In the genomic region with DNA sequence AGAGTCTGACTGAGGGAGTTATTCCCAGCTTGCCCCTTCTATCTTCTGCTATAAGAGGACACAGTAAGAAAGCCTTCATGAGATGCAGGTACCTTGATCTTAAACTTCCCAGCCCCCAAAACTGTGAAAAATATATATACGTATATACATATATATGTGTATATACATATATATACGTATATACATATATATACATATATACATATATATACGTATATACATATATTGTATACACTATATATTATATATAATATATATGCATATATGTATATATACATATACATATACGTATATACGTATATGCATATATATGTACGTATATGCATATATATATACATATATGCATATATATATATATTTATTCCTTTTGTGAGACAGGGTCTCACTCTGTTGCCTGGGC, we compare ENCODE assay signal across 17 cellular contexts. TPM values are rescaled to one million over a fixed set of nuclear protein-coding genes. Genes with fewer than 3 reads are reported as not detected.
DNase-seq lines count a peak whose midpoint lies in the region; ATAC-seq, FAIRE-seq and TF ChIP-seq lines count a peak whose summit lies in the region.
"Had no signal": no experiment of that assay in that cellular context is flagged by ENCODE, and none has a peak within 500 bp of the region (broad histone marks: within the 10 kb centered on the region; RNA-seq: fewer than 3 reads in every experiment).

No MANE protein-coding gene starts in this region.

- H3K4me1 Mint-ChIP-seq in WTC11 (peaks cover 35% of the 10 kb centered on the region), type B pancreatic cell (ENCODE audit: unreplicated experiment) (peaks cover 22% of the 10 kb centered on the region)

- TF ChIP-seq EP300 in GM12878 (IDR thresholded peaks at IDR 0.05; ENCODE audit: borderline replicate concordance in 1 of 2, control insufficient read depth in 1 of 2, low read depth in 2 of 2, low read length in 2 of 2) = no peak

- H3F3A ChIP-seq in OCI-LY1 (ENCODE audit: insufficient read depth, low read length) = peaks cover 8% of the 10 kb centered on the region; the same call in 1 of the 2 replicates

- SMC1A ChIA-PET in GM12878 (lab: Charles Lee; ENCODE audit: uncharacterized antibody, unreplicated experiment) = no interaction called here

- H3K36me3 Mint-ChIP-seq in WTC11 = peaks cover 17% of the 10 kb centered on the region
- peaks cover 11% of the 10 kb centered on the region for H3K36me3 Mint-ChIP-seq in type B pancreatic cell

- ATAC-seq in GM12878 = no peak
- ATAC-seq in WTC11 = no peak
- ATAC-seq: GM23338 had no signal

- peaks cover 13% of the 10 kb centered on the region for H3K9me3 Mint-ChIP-seq in WTC11
- H3K9me3 Mint-ChIP-seq in type B pancreatic cell = peaks cover 5% of the 10 kb centered on the region

- POLR2A ChIA-PET in GM12878 (lab: Charles Lee) = no interaction called here
- POLR2A ChIA-PET in WTC11 (lab: Charles Lee) = no interaction called here

- H3K27ac Mint-ChIP-seq in WTC11 (no peak overlapping the region), type B pancreatic cell (no peak overlapping the region)
- H3K27ac Mint-ChIP-seq: CD4-positive, alpha-beta memory T cell; GM23338 had no signal

- H2AFZ ChIP-seq in OCI-LY1 (ENCODE audit: low read length) = no peak overlapping the region
- no peak overlapping the region for H2AFZ ChIP-seq in GM12878 (ENCODE audit: control insufficient read depth, low read depth, low read length)
- H2AFZ ChIP-seq: GM23338 had no signal

- H3K36me3 ChIP-seq in OCI-LY1 (ENCODE audit: insufficient read depth, low read length) = peaks cover 42% of the 10 kb centered on the region
- H3K36me3 ChIP-seq in GM12878 (ENCODE audit: control insufficient read depth in 2 of 2, insufficient read depth in 2 of 2, low read length in 1 of 2) = no peaks in the 10 kb centered on the region; a peak in 2 of 4 replicates

- H3K4me2 ChIP-seq in OCI-LY1 (ENCODE audit: low read length) (no peak overlapping the region), GM12878 (ENCODE audit: control insufficient read depth, insufficient read depth) (peak overlapping the region; percentile 31; the same call in 1 of the 2 replicates)
- H3K4me2 ChIP-seq: BLaER1, GM23338 had no signal

- H3K4me3 ChIP-seq in OCI-LY1 (ENCODE audit: low read depth, low read length, poor library complexity, severe bottlenecking) (no peak overlapping the region), GM12878 (no peak overlapping the region)
- H3K4me3 ChIP-seq: BLaER1, GM23338 had no signal

- H3K9me3 ChIP-seq in OCI-LY1 (ENCODE audit: low read length) (peaks cover 21% of the 10 kb centered on the region), GM12878 (replicated peaks; ENCODE audit: control insufficient read depth, insufficient read depth, low read length) (peaks cover 23% of the 10 kb centered on the region)

- no peaks in the 10 kb centered on the region for H3K27me3 Mint-ChIP-seq in WTC11 (ENCODE audit: low read depth)
- H3K27me3 Mint-ChIP-seq in type B pancreatic cell = no peaks in the 10 kb centered on the region
- H3K27me3 Mint-ChIP-seq: CD4-positive, alpha-beta memory T cell had no signal

- H3K79me2 ChIP-seq in OCI-LY1 (ENCODE audit: insufficient read depth, low read length) = peaks cover 96% of the 10 kb centered on the region
- H3K79me2 ChIP-seq in GM12878 (ENCODE audit: control insufficient read depth, insufficient read depth, low read length) = peaks cover 91% of the 10 kb centered on the region

- FAIRE-seq in GM12878 (lab: Jason Lieb, UNC) = no peak
- FAIRE-seq: H54 had no signal

- intact Hi-C loops in GM12878 (cut with micrococcal nuclease; ENCODE audit: unreplicated experiment) = no loop called here

- no peaks in the 10 kb centered on the region for H3K27me3 ChIP-seq in OCI-LY1 (ENCODE audit: insufficient read depth, low read length)
- H3K27me3 ChIP-seq in GM12878 (replicated peaks in 1 of 2; ENCODE audit: control insufficient read depth in 2 of 2, insufficient read depth in 2 of 2, low read length in 1 of 2) = no peaks in the 10 kb centered on the region
- H3K27me3 ChIP-seq: BLaER1 had no signal

- BruUV-seq in GM12878 (replicated peaks; lab: Mats Ljungman, UMichigan) = no TSS peak

- TF ChIP-seq CTCF in OCI-LY1 (IDR thresholded peaks at IDR 0.05; ENCODE audit: low read length) = no peak
- TF ChIP-seq CTCF in GM12878 (IDR thresholded peaks at IDR 0.05 in 2 of 3, conservative IDR thresholded peaks at IDR 0.05 in 1 of 3; ENCODE audit: control insufficient read depth in 2 of 3, extremely low read depth in 1 of 3, insufficient read depth in 1 of 3, low read depth in 3 of 3, low read length in 3 of 3) = no peak
- no peak for TF ChIP-seq CTCF in WTC11 (IDR thresholded peaks at IDR 0.05)
- no peak for TF ChIP-seq CTCF in type B pancreatic cell (conservative IDR thresholded peaks at IDR 0.05)

- H3K4me1 ChIP-seq in OCI-LY1 (ENCODE audit: insufficient read depth, low read length, severe bottlenecking) = peaks cover 48% of the 10 kb centered on the region
- peaks cover 20% of the 10 kb centered on the region for H3K4me1 ChIP-seq in GM12878 (ENCODE audit: control insufficient read depth, insufficient read depth, low read length)

- WGBS in GM12878 (ENCODE audit: insufficient coverage, insufficient replicate concordance, low lambda C conversion rate, missing lambda C conversion rate) = 94% methylated on average over 6 of the region's 6 CpGs

- DNase-seq in DMS53 (lab: John Stamatoyannopoulos, UW) = peak; percentile 47
- DNase-seq in DMS53 treated with DMSO at 0.1 percent for 48 hours (lab: John Stamatoyannopoulos, UW; ENCODE audit: unreplicated experiment) = no peak
- no peak for DNase-seq in GM12878 (ENCODE audit: low read depth, low spot score)
- no peak for DNase-seq in activated gamma-delta T cell (lab: John Stamatoyannopoulos, UW)
- no peak for DNase-seq in WTC11 (ENCODE audit: low spot score)
- DNase-seq in type B pancreatic cell (ENCODE audit: extremely low spot score, unreplicated experiment) = no peak
- DNase-seq: CD4-positive, alpha-beta memory T cell; DMS153; DND-41; GDM1; HCEC 1CT had no signal

- no peak for TF ChIP-seq RAD21 in GM12878 (IDR thresholded peaks at IDR 0.05; ENCODE audit: insufficient read depth, low read depth, low read length)

- H3K9ac ChIP-seq in OCI-LY1 (ENCODE audit: low read length) = no peak overlapping the region
- H3K9ac ChIP-seq in GM12878 (ENCODE audit: control insufficient read depth, insufficient read depth, low read length) = no peak overlapping the region
- H3K9ac ChIP-seq: BLaER1 had no signal

- no peak overlapping the region for H3K4me3 Mint-ChIP-seq in WTC11
- H3K4me3 Mint-ChIP-seq in type B pancreatic cell = no peak overlapping the region
- H3K4me3 Mint-ChIP-seq: CD14-positive monocyte; CD4-positive, alpha-beta memory T cell; GM23338 had no signal

- H3K27ac ChIP-seq in OCI-LY1 (ENCODE audit: low read depth, low read length, poor library complexity, severe bottlenecking) (peak overlapping the region; percentile 46), GM12878 (ENCODE audit: control insufficient read depth, insufficient read depth) (no peak overlapping the region)
- H3K27ac ChIP-seq: BLaER1, HL-60 had no signal

- no peak for TF ChIP-seq POLR2A in GM12878 (IDR thresholded peaks at IDR 0.05; ENCODE audit: low read depth, low read length)

- 0 out of 2 replicates have a peak, but pooled peaks cover 3% of the 10 kb centered on the region for H4K20me1 ChIP-seq in OCI-LY1 (ENCODE audit: insufficient read depth, low read length)
- no peaks in the 10 kb centered on the region for H4K20me1 ChIP-seq in GM12878 (ENCODE audit: control insufficient read depth, insufficient read depth)

- CTCF ChIA-PET in GM12878 (lab: Yijun Ruan, JAX) = no interaction called here
- CTCF ChIA-PET in WTC11 (lab: Charles Lee) = no interaction called here

- no peaks in the 10 kb centered on the region for H3K9me2 ChIP-seq in OCI-LY1 (ENCODE audit: low read depth, low read length)

- in situ Hi-C loops in GM12878 (cut with MboI) = no loop called here

- RAD21 ChIA-PET in GM12878 (lab: Charles Lee; ENCODE audit: unreplicated experiment) = no interaction called here

TF ChIP-seq in GM12878, 131 proteins besides CTCF, POLR2A, EP300 and RAD21 (continues in another document):
- no peak for TF ChIP-seq SMAD1 (IDR thresholded peaks at IDR 0.05; ENCODE audit: low read depth, partially characterized antibody)
- no peak for TF ChIP-seq SRF (IDR thresholded peaks at IDR 0.05; ENCODE audit: low read depth in 2 of 2, low read length in 2 of 2)
- TF ChIP-seq HDAC2 (IDR thresholded peaks at IDR 0.05) = no peak

TF ChIP-seq in WTC11, 78 proteins besides CTCF, POLR2A, EP300 and RAD21 (continues in another document):
- TF ChIP-seq EMX1 (CRISPR knock-in tag; IDR thresholded peaks at IDR 0.05) (no peak), ZNF396 (CRISPR knock-in tag; IDR thresholded peaks at IDR 0.05; ENCODE audit: borderline replicate concordance) (no peak), ZNF416 (CRISPR knock-in tag; IDR thresholded peaks at IDR 0.05) (no peak), MLX (CRISPR knock-in tag; IDR thresholded peaks at IDR 0.05) (no peak), NR2C2 (CRISPR knock-in tag; IDR thresholded peaks at IDR 0.05) (no peak), ELF4 (CRISPR knock-in tag; IDR thresholded peaks at IDR 0.05; ENCODE audit: low read depth) (no peak), SMAD4 (CRISPR knock-in tag; IDR thresholded peaks at IDR 0.05) (no peak)

RNA-seq across cellular contexts. Expression of gene EZH2, which starts 17.7 kb away (rescaled TPM):
- total RNA-seq in GM12878 (2013; cell fraction: nucleolus; rRNA removed) = 74.5 and 78.5 TPM in 2 replicates
- 25.5 and 28.8 TPM in 2 replicates for total RNA-seq in GM12878 (2014; rRNA removed)
- 29.5 and 31.6 TPM in 2 replicates for total RNA-seq in GM12878 (2014; rRNA removed; fragmentation: Illumina TruSeq; extraction: Trizol)
- 34.4 and 37.9 TPM in 2 replicates for total RNA-seq in GM12878 (2021)
- 25.2 TPM for polyA plus RNA-seq in GM12878 (2011; ENCODE audit: low read depth)
- polyA plus RNA-seq in GM12878 (2011; rRNA removed) = 69.6 and 85.0 TPM in 2 replicates
- 35.5 and 37.7 TPM in 2 replicates for polyA plus RNA-seq in GM12878 (2011; cell fraction: cytosol; rRNA removed)
- polyA plus RNA-seq in GM12878 (2011; cell fraction: nucleus; rRNA removed) = 144 and 148 TPM in 2 replicates
- polyA plus RNA-seq in GM12878 (2012) = 30.3 and 38.2 TPM in 2 replicates
- polyA plus RNA-seq in GM12878 (2014; fragmentation: Illumina TruSeq; extraction: Trizol) = 51.0 and 60.9 TPM in 2 replicates
- 10 to 100 TPM; 19.4 to 20.2 TPM for polyA plus RNA-seq in GM12878 (2014; fragmentation: Nextera tagmentation; extraction: Ambion mirVana)
- 39.1 and 43.7 TPM in 2 replicates for polyA plus RNA-seq in GM12878 (2014; rRNA removed)
- polyA plus RNA-seq in GM12878 (2016; fragmentation: Nextera tagmentation; extraction: Ambion mirVana) = 10 to 100 TPM; 48.3 to 49.4 TPM
- 34.8 and 35.1 TPM in 2 replicates for polyA minus RNA-seq in GM12878 (2011; rRNA and poly(A)+ RNA removed)
- 13.8 and 17.4 TPM in 2 replicates for polyA minus RNA-seq in GM12878 (2011; cell fraction: cytosol; rRNA and poly(A)+ RNA removed)
- polyA minus RNA-seq in GM12878 (2011; cell fraction: nucleus; rRNA and poly(A)+ RNA removed) = 33.6 and 47.6 TPM in 2 replicates
- total RNA-seq in WTC11 (2021) = 28.5 to 35.4 TPM (median 28.6 TPM) in 3 replicates
- total RNA-seq in type B pancreatic cell (ENCODE audit: low replicate concordance) = 19.2 and 49.6 TPM in 2 replicates
